Comparison of ENCODE assay signal across 1 cellular context in the genomic region with DNA sequence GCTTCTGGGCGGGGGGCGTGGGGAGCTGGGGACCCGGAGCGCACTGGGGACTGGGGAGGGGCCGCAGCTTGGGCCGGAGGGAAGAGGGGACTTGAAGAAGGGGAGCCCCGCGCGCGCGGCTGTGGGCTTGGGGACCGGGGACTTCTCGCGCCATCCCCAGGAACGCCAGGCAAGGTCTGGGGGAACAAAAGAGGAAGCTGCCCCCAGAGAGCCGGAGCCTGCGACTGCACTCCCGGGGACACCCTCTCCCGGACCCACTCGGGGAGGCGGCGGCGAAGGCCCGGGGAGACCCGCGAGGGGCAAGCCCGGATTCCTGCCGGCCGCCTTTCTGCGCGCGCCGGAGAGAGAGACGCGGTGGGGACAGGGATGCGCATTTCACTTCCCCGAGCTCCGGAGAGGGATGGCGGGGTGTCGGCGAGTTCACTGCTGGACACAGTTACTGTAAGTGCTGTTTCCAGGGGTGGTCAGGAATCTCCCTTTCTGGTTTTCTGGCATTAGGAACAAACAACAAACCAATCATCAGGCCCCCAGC.
TF ChIP-seq lines count a peak whose summit lies in the region.

No MANE protein-coding gene starts in this region.

TF ChIP-seq in HCT116, 20 proteins besides CTCF, POLR2A, EP300 and RAD21 (continued from another document):
- TF ChIP-seq, protein P1, sequence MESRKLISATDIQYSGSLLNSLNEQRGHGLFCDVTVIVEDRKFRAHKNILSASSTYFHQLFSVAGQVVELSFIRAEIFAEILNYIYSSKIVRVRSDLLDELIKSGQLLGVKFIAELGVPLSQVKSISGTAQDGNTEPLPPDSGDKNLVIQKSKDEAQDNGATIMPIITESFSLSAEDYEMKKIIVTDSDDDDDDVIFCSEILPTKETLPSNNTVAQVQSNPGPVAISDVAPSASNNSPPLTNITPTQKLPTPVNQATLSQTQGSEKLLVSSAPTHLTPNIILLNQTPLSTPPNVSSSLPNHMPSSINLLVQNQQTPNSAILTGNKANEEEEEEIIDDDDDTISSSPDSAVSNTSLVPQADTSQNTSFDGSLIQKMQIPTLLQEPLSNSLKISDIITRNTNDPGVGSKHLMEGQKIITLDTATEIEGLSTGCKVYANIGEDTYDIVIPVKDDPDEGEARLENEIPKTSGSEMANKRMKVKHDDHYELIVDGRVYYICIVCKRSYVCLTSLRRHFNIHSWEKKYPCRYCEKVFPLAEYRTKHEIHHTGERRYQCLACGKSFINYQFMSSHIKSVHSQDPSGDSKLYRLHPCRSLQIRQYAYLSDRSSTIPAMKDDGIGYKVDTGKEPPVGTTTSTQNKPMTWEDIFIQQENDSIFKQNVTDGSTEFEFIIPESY (IDR thresholded peaks at IDR 0.05; ENCODE audit: extremely low read depth, insufficient replicate concordance, low read length), result no peak
- TF ChIP-seq SRF (IDR thresholded peaks at IDR 0.05; ENCODE audit: low read depth) (no peak), SIN3A (IDR thresholded peaks at IDR 0.05; ENCODE audit: low read depth) (no peak), FOSL1 (IDR thresholded peaks at IDR 0.05; ENCODE audit: low read depth) (no peak), POLR2AphosphoS5 (IDR thresholded peaks at IDR 0.05; ENCODE audit: low read depth, low read length) (no peak), CBX3 (IDR thresholded peaks at IDR 0.05; ENCODE audit: low read depth) (no peak), ZNF274 (IDR thresholded peaks at IDR 0.05; ENCODE audit: low read depth, low read length) (no peak), EZH2 (IDR thresholded peaks at IDR 0.05) (no peak), YY1 (IDR thresholded peaks at IDR 0.05; ENCODE audit: extremely low read depth, insufficient replicate concordance, low read depth, low read length) (no peak), JUND (IDR thresholded peaks at IDR 0.05) (no peak)
- TF ChIP-seq, protein P2, sequence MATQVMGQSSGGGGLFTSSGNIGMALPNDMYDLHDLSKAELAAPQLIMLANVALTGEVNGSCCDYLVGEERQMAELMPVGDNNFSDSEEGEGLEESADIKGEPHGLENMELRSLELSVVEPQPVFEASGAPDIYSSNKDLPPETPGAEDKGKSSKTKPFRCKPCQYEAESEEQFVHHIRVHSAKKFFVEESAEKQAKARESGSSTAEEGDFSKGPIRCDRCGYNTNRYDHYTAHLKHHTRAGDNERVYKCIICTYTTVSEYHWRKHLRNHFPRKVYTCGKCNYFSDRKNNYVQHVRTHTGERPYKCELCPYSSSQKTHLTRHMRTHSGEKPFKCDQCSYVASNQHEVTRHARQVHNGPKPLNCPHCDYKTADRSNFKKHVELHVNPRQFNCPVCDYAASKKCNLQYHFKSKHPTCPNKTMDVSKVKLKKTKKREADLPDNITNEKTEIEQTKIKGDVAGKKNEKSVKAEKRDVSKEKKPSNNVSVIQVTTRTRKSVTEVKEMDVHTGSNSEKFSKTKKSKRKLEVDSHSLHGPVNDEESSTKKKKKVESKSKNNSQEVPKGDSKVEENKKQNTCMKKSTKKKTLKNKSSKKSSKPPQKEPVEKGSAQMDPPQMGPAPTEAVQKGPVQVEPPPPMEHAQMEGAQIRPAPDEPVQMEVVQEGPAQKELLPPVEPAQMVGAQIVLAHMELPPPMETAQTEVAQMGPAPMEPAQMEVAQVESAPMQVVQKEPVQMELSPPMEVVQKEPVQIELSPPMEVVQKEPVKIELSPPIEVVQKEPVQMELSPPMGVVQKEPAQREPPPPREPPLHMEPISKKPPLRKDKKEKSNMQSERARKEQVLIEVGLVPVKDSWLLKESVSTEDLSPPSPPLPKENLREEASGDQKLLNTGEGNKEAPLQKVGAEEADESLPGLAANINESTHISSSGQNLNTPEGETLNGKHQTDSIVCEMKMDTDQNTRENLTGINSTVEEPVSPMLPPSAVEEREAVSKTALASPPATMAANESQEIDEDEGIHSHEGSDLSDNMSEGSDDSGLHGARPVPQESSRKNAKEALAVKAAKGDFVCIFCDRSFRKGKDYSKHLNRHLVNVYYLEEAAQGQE (IDR thresholded peaks at IDR 0.05; ENCODE audit: low read depth), result no peak
TF ChIP-seq in HCT116: peak in this region for 0.
